ENCODE assay signal across 16 cellular contexts in genomic region chr15:98955980-98956723, GRCh38. TPM values are rescaled to one million over a fixed set of nuclear protein-coding genes. Genes with fewer than 3 reads are reported as not detected.
DNase-seq lines count a peak whose midpoint lies in the region; TF ChIP-seq lines count a peak whose summit lies in the region.
"Had no signal": no experiment of that assay in that cellular context is flagged by ENCODE, and none has a peak within 500 bp of the region (broad histone marks: within the 10 kb centered on the region; RNA-seq: fewer than 3 reads in every experiment).

No MANE protein-coding gene starts in this region.

- no peak for DNase-seq in breast epithelium (ENCODE audit: low spot score in 2 of 2)
- DNase-seq in MCF 10A (ENCODE audit: unreplicated experiment), result no peak
- DNase-seq in colonic mucosa, result no peak
- DNase-seq in midbrain (lab: John Stamatoyannopoulos, UW), result peak; percentile 11
- no peak for DNase-seq in transverse colon
- no peak for DNase-seq in activated T-cell treated with anti-CD3 and anti-CD28 coated beads, Interleukin-2, amount 50 U/mL, for 48 hours
- DNase-seq in activated CD8-positive, alpha-beta memory T cell treated with anti-CD3 and anti-CD28 coated beads, Interleukin-2, amount 50 U/mL, for 4 hours, result no peak
- DNase-seq in EL, result no peak
- DNase-seq: activated CD4-positive, alpha-beta T cell treated with anti-CD3 and anti-CD28 coated beads for 48 hours; COR-L47; H7; NCI-H510A treated with DMSO at 0.1 percent for 48 hours; stimulated activated CD4-positive, alpha-beta T cell treated with anti-CD3 and anti-CD28 coated beads, Interleukin-2, amount 100 ng/mL, for 48 hours had no signal

- peaks cover 0 to 1% of the 10 kb centered on the region in 2 donors for H3K9me3 ChIP-seq in breast epithelium
- H3K9me3 ChIP-seq in colonic mucosa, result no peaks in the 10 kb centered on the region
- H3K9me3 ChIP-seq in transverse colon, result no peaks in the 10 kb centered on the region

- TF ChIP-seq POLR2A in breast epithelium (IDR thresholded peaks at IDR 0.05) (no peak), transverse colon (IDR thresholded peaks at IDR 0.05) (no peak)

- no peaks in the 10 kb centered on the region for H3K9me3 Mint-ChIP-seq in MCF 10A (ENCODE audit: unreplicated experiment)

- in situ Hi-C loops in transverse colon (cut with MboI; ENCODE audit: low pct_ligation_motif_present in 1 of 4, low pct_unique_long_range_greater_than_20kb in 1 of 4, low sequenced_read_pairs in 3 of 4), result no loop called here

- H3K36me3 ChIP-seq in breast epithelium (peaks cover 9% of the 10 kb centered on the region), colonic mucosa (no peaks in the 10 kb centered on the region), transverse colon (peaks cover 0 to 17% (median 3%) of the 10 kb centered on the region in 4 donors)

- H3K36me3 Mint-ChIP-seq in MCF 10A (ENCODE audit: insufficient read depth, unreplicated experiment), result peaks cover 72% of the 10 kb centered on the region

- H3K27ac Mint-ChIP-seq in MCF 10A (ENCODE audit: low read depth, unreplicated experiment), result no peak overlapping the region
- H3K27ac Mint-ChIP-seq: T-helper 1 cell treated with Interleukin-12 subunit alpha and Interleukin-12 subunit beta and Interleukin-4 antibody, amounts not matched to agents 30 μg/mL and 1 μg/mL, for 36 hours had no signal

- intact Hi-C loops in breast epithelium (cut with DNase I; ENCODE audit: low total_unique reads) (loop anchor here (1.0 kb wide), 1 partner anchor 23 kb away; no protein-coding TSS in a partner anchor), MCF 10A (cut with micrococcal nuclease) (no loop called here), colonic mucosa (cut with DNase I) (no loop called here), transverse colon (cut with DNase I; ENCODE audit: low total_unique reads) (no loop called here)

- no peak for TF ChIP-seq EP300 in transverse colon (IDR thresholded peaks at IDR 0.05; ENCODE audit: low read depth)

- H3K4me3 ChIP-seq in breast epithelium (no peak overlapping the region), colonic mucosa (no peak overlapping the region), transverse colon (no peak overlapping the region)
- H3K4me3 ChIP-seq: PC-9 had no signal

- WGBS in transverse colon (ENCODE audit: low coverage in 1 of 2), 2 donors, result 86 to 90% methylated on average over 2 to 21 of the region's 24 CpGs

- TF ChIP-seq CTCF in breast epithelium (IDR thresholded peaks at IDR 0.05) (no peak), MCF 10A (IDR thresholded peaks at IDR 0.05; ENCODE audit: unreplicated experiment) (no peak), colonic mucosa (IDR thresholded peaks at IDR 0.05) (no peak), transverse colon (IDR thresholded peaks at IDR 0.05) (no peak)

- H3K9ac ChIP-seq in colonic mucosa (ENCODE audit: low read depth in 2 of 2, low read length in 2 of 2), result no peak overlapping the region

- CTCF ChIA-PET in MCF 10A (lab: Yijun Ruan, JAX), result no interaction called here

- peak overlapping the region; percentile 87 to 92 for H3K27ac ChIP-seq in breast epithelium
- H3K27ac ChIP-seq in colonic mucosa, result peak overlapping the region; percentile 17
- H3K27ac ChIP-seq in transverse colon, result peak overlapping the region; percentile 71 to 86 (median 77)
- H3K27ac ChIP-seq: PC-9 had no signal

- POLR2A ChIA-PET in MCF 10A (lab: Yijun Ruan, JAX), result interaction anchor here (1.6 kb wide), 1 partner anchor 9 kb away, joined by 3 read pairs; no protein-coding TSS in a partner anchor

- no TSS peak for BruUV-seq in MCF 10A (replicated peaks; lab: Mats Ljungman, UMichigan)

- no peaks in the 10 kb centered on the region for H3K27me3 ChIP-seq in breast epithelium
- no peaks in the 10 kb centered on the region for H3K27me3 ChIP-seq in colonic mucosa
- no peaks in the 10 kb centered on the region for H3K27me3 ChIP-seq in transverse colon

- H3K4me3 Mint-ChIP-seq in MCF 10A (ENCODE audit: unreplicated experiment), result no peak overlapping the region
- H3K4me3 Mint-ChIP-seq: T-helper 1 cell treated with Interleukin-12 subunit alpha and Interleukin-12 subunit beta and Interleukin-4 antibody, amounts not matched to agents 30 μg/mL and 1 μg/mL, for 36 hours had no signal

- H3K4me1 Mint-ChIP-seq in MCF 10A (ENCODE audit: insufficient read depth, unreplicated experiment), result no peaks in the 10 kb centered on the region

- H3K27me3 Mint-ChIP-seq in MCF 10A (ENCODE audit: insufficient read depth, unreplicated experiment), result no peaks in the 10 kb centered on the region

- peaks cover 0 to 3% of the 10 kb centered on the region in 2 donors for H3K4me1 ChIP-seq in breast epithelium
- H3K4me1 ChIP-seq in colonic mucosa, result no peaks in the 10 kb centered on the region
- H3K4me1 ChIP-seq in transverse colon, result peaks cover 0 to 38% (median 13%) of the 10 kb centered on the region in 4 donors

RNA-seq across cellular contexts. Expression of gene PGPEP1L, which starts 51.4 kb away (rescaled TPM):
- total RNA-seq in breast epithelium, result not detected
- total RNA-seq in MCF 10A (2022), result not detected in 2 replicates
- not detected for total RNA-seq in colonic mucosa
- not detected for total RNA-seq in transverse colon
- total RNA-seq: H7, PC-9, renal cortical epithelial cell had no signal

Comparison
In these comparisons a context has a peak if more than half of its experiments do, and no peak if none do; other contexts are left out.
1. H3K27ac ChIP-seq: peak in every context shown above with its lines; median percentile 90 in breast epithelium; 77 in transverse colon; 17 in colonic mucosa.